In genomic region chr14:61470261-61470953, GRCh38 we compare ENCODE assay signal across 8 cellular contexts.
DNase-seq lines count a peak whose midpoint lies in the region; ATAC-seq and TF ChIP-seq lines count a peak whose summit lies in the region.

No MANE protein-coding gene starts in this region.

- H3K9me3 ChIP-seq in OCI-LY3 (ENCODE audit: insufficient read depth, low read length): no peaks in the 10 kb centered on the region

- H3K27me3 ChIP-seq in OCI-LY3 (ENCODE audit: low read depth, low read length): peaks cover 12% of the 10 kb centered on the region; the same call in 1 of the 2 replicates

- intact Hi-C loops in dendritic cell treated with granulocyte-macrophage colony-stimulating factor and Interleukin-4, amounts not matched to agents 40 ng/mL and 50 ng/mL, for 4 days (cut with micrococcal nuclease): no loop called here

- no peaks in the 10 kb centered on the region for H3K36me3 ChIP-seq in OCI-LY3 (replicated peaks; ENCODE audit: low read depth, low read length)

- H3K27ac ChIP-seq in OCI-LY3 (ENCODE audit: low read length): no peak overlapping the region

- no peaks in the 10 kb centered on the region for H4K20me1 ChIP-seq in OCI-LY3 (ENCODE audit: insufficient read depth, low read length)

- H3K9ac ChIP-seq in OCI-LY3 (ENCODE audit: low read length): no peak overlapping the region

- H3K4me3 ChIP-seq in OCI-LY3 (ENCODE audit: low read length): no peak overlapping the region

- H2AFZ ChIP-seq in OCI-LY3 (ENCODE audit: low read depth, low read length): no peak overlapping the region

- ATAC-seq in naive B cell (ENCODE audit: low read depth in 2 of 2) (no peak), left lobe of liver (no peak)

- no peak for TF ChIP-seq CTCF in OCI-LY3 (IDR thresholded peaks at IDR 0.05; ENCODE audit: low read depth, low read length)

- DNase-seq in activated effector memory CD4-positive, alpha-beta T cell treated with anti-CD3 and anti-CD28 coated beads, Interleukin-2, amount 50 U/mL, for 16 hours: peak; percentile 57
- no peak for DNase-seq in activated effector memory CD4-positive, alpha-beta T cell treated with Interleukin-2 at 50 U/mL for 16 hours
- DNase-seq in naive B cell (no peak), NCI-H128 (lab: John Stamatoyannopoulos, UW; ENCODE audit: unreplicated experiment) (no peak), pons (ENCODE audit: low spot score) (no peak), left lobe of liver (ENCODE audit: low spot score) (no peak)

- H3K4me3 Mint-ChIP-seq in dendritic cell treated with granulocyte-macrophage colony-stimulating factor and Interleukin-4, amounts not matched to agents 40 ng/mL and 50 ng/mL, for 4 days: peak overlapping the region; percentile 48
- H3K4me3 Mint-ChIP-seq in naive B cell: peak overlapping the region in 7 of 8 donors; percentile 87 to 96 (median 91)

- H3K9me3 Mint-ChIP-seq in dendritic cell treated with granulocyte-macrophage colony-stimulating factor and Interleukin-4, amounts not matched to agents 40 ng/mL and 50 ng/mL, for 4 days: no peaks in the 10 kb centered on the region
- H3K9me3 Mint-ChIP-seq in naive B cell: peaks cover 0 to 2% (median 0%) of the 10 kb centered on the region in 7 donors

- 0 out of 2 replicates have a peak overlapping the region, but pooled peaks have one; percentile 87 for H3K4me2 ChIP-seq in OCI-LY3 (ENCODE audit: low read length)

- peaks cover 18% of the 10 kb centered on the region for H3K4me1 ChIP-seq in OCI-LY3 (ENCODE audit: low read length)

- no peaks in the 10 kb centered on the region for H3K79me2 ChIP-seq in OCI-LY3 (ENCODE audit: low read length)

- no peaks in the 10 kb centered on the region for H3K27me3 Mint-ChIP-seq in dendritic cell treated with granulocyte-macrophage colony-stimulating factor and Interleukin-4, amounts not matched to agents 40 ng/mL and 50 ng/mL, for 4 days
- no peaks in the 10 kb centered on the region for H3K27me3 Mint-ChIP-seq in naive B cell

- no peaks in the 10 kb centered on the region for H3K36me3 Mint-ChIP-seq in dendritic cell treated with granulocyte-macrophage colony-stimulating factor and Interleukin-4, amounts not matched to agents 40 ng/mL and 50 ng/mL, for 4 days (ENCODE audit: low read depth)
- H3K36me3 Mint-ChIP-seq in naive B cell: no peaks in the 10 kb centered on the region

- H3K4me1 Mint-ChIP-seq in dendritic cell treated with granulocyte-macrophage colony-stimulating factor and Interleukin-4, amounts not matched to agents 40 ng/mL and 50 ng/mL, for 4 days (ENCODE audit: low read depth): peaks cover 60% of the 10 kb centered on the region
- H3K4me1 Mint-ChIP-seq in naive B cell: peaks cover 51 to 55% (median 54%) of the 10 kb centered on the region in 3 donors

- H3K27ac Mint-ChIP-seq in dendritic cell treated with granulocyte-macrophage colony-stimulating factor and Interleukin-4, amounts not matched to agents 40 ng/mL and 50 ng/mL, for 4 days: peak overlapping the region; percentile 29
- peak overlapping the region; percentile 24 to 99 (median 90) for H3K27ac Mint-ChIP-seq in naive B cell
